In the genomic region with DNA sequence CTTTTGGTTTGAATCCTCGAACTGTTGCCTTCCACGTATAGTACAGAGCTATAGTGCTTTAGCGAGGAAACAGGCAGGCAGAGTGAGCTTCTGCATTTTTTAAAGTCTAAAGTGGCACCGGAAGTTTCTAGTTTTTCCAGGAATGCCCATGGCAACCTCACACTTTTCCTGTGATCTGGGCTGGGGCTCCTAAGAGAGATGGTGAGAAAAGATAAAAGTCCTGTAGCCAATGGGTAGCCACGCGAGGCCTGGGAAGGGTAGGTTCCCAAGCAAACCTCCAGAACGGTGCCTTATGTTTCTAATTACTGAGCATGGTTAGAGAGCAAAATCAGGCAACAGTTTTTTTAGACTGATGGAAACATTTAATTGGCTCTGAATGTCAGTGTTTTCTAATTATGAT, we compare ENCODE assay signal across 10 cellular contexts.
DNase-seq lines count a peak whose midpoint lies in the region; ATAC-seq and TF ChIP-seq lines count a peak whose summit lies in the region.
"Had no signal": no experiment of that assay in that cellular context is flagged by ENCODE, and none has a peak within 500 bp of the region (broad histone marks: within the 10 kb centered on the region; RNA-seq: fewer than 3 reads in every experiment).

No MANE protein-coding gene starts in this region.

- H3K9me3 Mint-ChIP-seq in naive thymus-derived CD4-positive, alpha-beta T cell = peaks cover 0 to 13% (median 2%) of the 10 kb centered on the region in 11 donors

- TF ChIP-seq POLR2A in heart left ventricle (IDR thresholded peaks at IDR 0.05) = no peak

- H3K27me3 ChIP-seq in heart left ventricle (no peaks in the 10 kb centered on the region), aorta (ENCODE audit: control insufficient read depth in 1 of 2, insufficient read depth in 2 of 2, low read length in 1 of 2) (no peaks in the 10 kb centered on the region)
- no peaks in the 10 kb centered on the region for H3K27me3 ChIP-seq in naive thymus-derived CD4-positive, alpha-beta T cell (ENCODE audit: control insufficient read depth in 2 of 2, insufficient read depth in 2 of 2, low read length in 2 of 2)

- peaks cover 12 to 60% (median 51%) of the 10 kb centered on the region in 7 donors for H3K4me1 Mint-ChIP-seq in naive thymus-derived CD4-positive, alpha-beta T cell

- H3K27me3 Mint-ChIP-seq in naive thymus-derived CD4-positive, alpha-beta T cell = no peaks in the 10 kb centered on the region

- CTCF ChIA-PET in naive thymus-derived CD4-positive, alpha-beta T cell (lab: Charles Lee) = interaction anchor here (0.8 kb wide), 2 partner anchors 8 to 12 kb away, joined by 3 read pairs; no protein-coding TSS in a partner anchor

- H3K27ac ChIP-seq in heart left ventricle (peak overlapping the region in 11 of 12 donors; percentile 2 to 75 (median 60)), coronary artery (peak overlapping the region; percentile 57 to 74), aorta (ENCODE audit: low read depth in 1 of 2, low read length in 2 of 2) (peak overlapping the region; percentile 11 to 82)
- H3K27ac ChIP-seq in naive thymus-derived CD4-positive, alpha-beta T cell (ENCODE audit: low read depth, low read length) = peak overlapping the region; percentile 48

- intact Hi-C loops in heart left ventricle (cut with DNase I) = loop anchor here in 1 of 10 donors (10.0 kb wide), 1 partner anchor 151 kb away; no protein-coding TSS in a partner anchor
- intact Hi-C loops in cardiac septum (cut with DNase I) = no loop called here
- intact Hi-C loops in naive thymus-derived CD4-positive, alpha-beta T cell (cut with micrococcal nuclease) = no loop called here
- intact Hi-C loops in aorta (cut with DNase I) = no loop called here

- no peak overlapping the region for H3K4me3 ChIP-seq in heart left ventricle
- peak overlapping the region; percentile 14 for H3K4me3 ChIP-seq in coronary artery
- H3K4me3 ChIP-seq in naive thymus-derived CD4-positive, alpha-beta T cell (ENCODE audit: low read length) = no peak overlapping the region
- no peak overlapping the region for H3K4me3 ChIP-seq in aorta (ENCODE audit: low read length in 2 of 2)

- H3K4me1 ChIP-seq in heart left ventricle (peaks cover 4 to 84% (median 43%) of the 10 kb centered on the region in 12 donors), aorta (ENCODE audit: control insufficient read depth in 1 of 2, insufficient read depth in 2 of 2, low read length in 2 of 2) (peaks cover 15 to 18% of the 10 kb centered on the region in 2 donors)
- peaks cover 0 to 20% of the 10 kb centered on the region in 2 donors for H3K4me1 ChIP-seq in naive thymus-derived CD4-positive, alpha-beta T cell (ENCODE audit: control insufficient read depth in 2 of 2, insufficient read depth in 2 of 2, low read length in 2 of 2)

- 61 to 70% (median 64%) methylated on average over 7 of the region's 7 CpGs for WGBS in heart left ventricle, 4 donors
- WGBS in aorta, 2 donors = 6 to 11% methylated on average over 7 of the region's 7 CpGs

- H3K36me3 Mint-ChIP-seq in naive thymus-derived CD4-positive, alpha-beta T cell = peaks cover 21 to 55% (median 37%) of the 10 kb centered on the region in 5 donors

- H3K36me3 ChIP-seq in heart left ventricle (peaks cover 0 to 3% (median 0%) of the 10 kb centered on the region in 9 donors), aorta (ENCODE audit: control insufficient read depth in 1 of 2, insufficient read depth in 2 of 2, low read length in 1 of 2) (peaks cover 0 to 3% of the 10 kb centered on the region in 2 donors)
- peaks cover 0 to 4% (median 0%) of the 10 kb centered on the region in 3 experiments for H3K36me3 ChIP-seq in naive thymus-derived CD4-positive, alpha-beta T cell (ENCODE audit: control insufficient read depth in 2 of 3, insufficient read depth in 3 of 3, low read length in 3 of 3)

- no peaks in the 10 kb centered on the region for H3K9me3 ChIP-seq in heart left ventricle
- H3K9me3 ChIP-seq in naive thymus-derived CD4-positive, alpha-beta T cell (ENCODE audit: control insufficient read depth in 2 of 3, low read length in 3 of 3) = no peaks in the 10 kb centered on the region
- H3K9me3 ChIP-seq in aorta (ENCODE audit: control insufficient read depth, low read length) = no peaks in the 10 kb centered on the region

- POLR2A ChIA-PET in naive thymus-derived CD4-positive, alpha-beta T cell (lab: Charles Lee) = interaction anchor here (0.9 to 2.2 kb wide), 3 partner anchors 9 to 51 kb away, joined by 3 to 8 read pairs (median 4); no protein-coding TSS in a partner anchor

- TF ChIP-seq CTCF in heart left ventricle (IDR thresholded peaks at IDR 0.05) (no peak), coronary artery (IDR thresholded peaks at IDR 0.05) (no peak), GM20000 (IDR thresholded peaks at IDR 0.05; ENCODE audit: extremely low read depth, missing control alignments) (no peak)

- ATAC-seq in heart left ventricle (peak in 1 of 4 donors; percentile 8), aorta (ENCODE audit: low FRiP score) (no peak), GM21528 (IDR thresholded peaks at IDR 0.05; ENCODE audit: low FRiP score, unreplicated experiment) (no peak)
- no peak for ATAC-seq in naive thymus-derived CD4-positive, alpha-beta T cell

- H3K27ac Mint-ChIP-seq in naive thymus-derived CD4-positive, alpha-beta T cell = peak overlapping the region; percentile 62 to 91 (median 83)

- DNase-seq in heart left ventricle (no peak), cardiac septum (ENCODE audit: low spot score) (no peak), coronary artery (ENCODE audit: low spot score) (no peak), aorta (no peak), GM20000 (ENCODE audit: low spot score) (no peak), NCI-H1105 (lab: John Stamatoyannopoulos, UW) (no peak)
- no peak for DNase-seq in naive thymus-derived CD4-positive, alpha-beta T cell
- DNase-seq: glutamatergic neuron, NCI-H1436 had no signal

- H3K4me3 Mint-ChIP-seq in naive thymus-derived CD4-positive, alpha-beta T cell = peak overlapping the region; percentile 43 to 76 (median 65)
